In genomic region chr11:62753736-62754603, GRCh38 we compare ENCODE assay signal across 7 cellular contexts. TPM values are rescaled to one million over a fixed set of nuclear protein-coding genes. Genes with fewer than 3 reads are reported as not detected.
DNase-seq lines count a peak whose midpoint lies in the region; ATAC-seq, FAIRE-seq and TF ChIP-seq lines count a peak whose summit lies in the region.

Gene ZBTB3, minus strand, starts transcription at chr11:62754160. Its CDS starts 496 bp downstream, at chr11:62753664.

- peak within 1 kb of the TSS; percentile 95 for H3K4me3 Mint-ChIP-seq in T-helper 2 cell treated with Interferon-gamma antibody and Interleukin-4, amounts not matched to agents 5 μg/mL and 100 μg/mL, for 36 hours
- peak within 1 kb of the TSS; percentile 97 for H3K4me3 Mint-ChIP-seq in astrocyte (ENCODE audit: unreplicated experiment)

- H3K9me2 ChIP-seq in hepatocyte (replicated peaks; ENCODE audit: insufficient read depth), result no peaks in the 10 kb centered on the region

- FAIRE-seq in astrocyte (lab: Jason Lieb, UNC), result no peak

- peak within 1 kb of the TSS; percentile 93 for H3K9ac ChIP-seq in astrocyte (ENCODE audit: low read length)

- peaks cover 11% of the 10 kb centered on the region for H3K4me1 Mint-ChIP-seq in T-helper 2 cell treated with Interferon-gamma antibody and Interleukin-4, amounts not matched to agents 5 μg/mL and 100 μg/mL, for 36 hours (ENCODE audit: low read depth)
- H3K4me1 Mint-ChIP-seq in astrocyte (ENCODE audit: low read depth, unreplicated experiment), result peaks cover 5% of the 10 kb centered on the region

- peak within 1 kb of the TSS; percentile 95 for H3K27ac Mint-ChIP-seq in T-helper 2 cell treated with Interferon-gamma antibody and Interleukin-4, amounts not matched to agents 5 μg/mL and 100 μg/mL, for 36 hours
- peak within 1 kb of the TSS; percentile 92 for H3K27ac Mint-ChIP-seq in astrocyte (ENCODE audit: unreplicated experiment)

- no peaks in the 10 kb centered on the region for H4K20me1 ChIP-seq in astrocyte (ENCODE audit: insufficient read depth, low read length)
- H4K20me1 ChIP-seq in hepatocyte (ENCODE audit: insufficient read depth, poor library complexity, severe bottlenecking), result no peaks in the 10 kb centered on the region

- H3K4me1 ChIP-seq in astrocyte (ENCODE audit: insufficient read depth, low read length) (peaks cover 4% of the 10 kb centered on the region), hepatocyte (ENCODE audit: insufficient read depth) (peaks cover 12% of the 10 kb centered on the region)

- peak within 1 kb of the TSS; percentile 96 for H2AFZ ChIP-seq in astrocyte (ENCODE audit: low read depth, low read length)
- H2AFZ ChIP-seq in hepatocyte, result peak within 1 kb of the TSS; percentile 70

- peak within 1 kb of the TSS; percentile 91 for H3K27ac ChIP-seq in astrocyte (ENCODE audit: low read depth, low read length)
- peak within 1 kb of the TSS; percentile 91 for H3K27ac ChIP-seq in hepatocyte

- H3K9me3 ChIP-seq in astrocyte (ENCODE audit: insufficient read depth, low read depth, low read length), result no peaks in the 10 kb centered on the region
- no peaks in the 10 kb centered on the region for H3K9me3 ChIP-seq in hepatocyte (ENCODE audit: low read depth)

- H3K4me3 ChIP-seq in astrocyte (ENCODE audit: insufficient read depth, low read depth, low read length) (peak within 1 kb of the TSS; percentile 85), hepatocyte (peak within 1 kb of the TSS; percentile 67)

- peak within 1 kb of the TSS; percentile 81 for H3K4me2 ChIP-seq in astrocyte (ENCODE audit: low read length)
- peak within 1 kb of the TSS; percentile 75 for H3K4me2 ChIP-seq in hepatocyte

- ATAC-seq in GM18502 (IDR thresholded peaks at IDR 0.05; ENCODE audit: poor library complexity, unreplicated experiment), result peak; percentile 97
- peak; percentile 93 for ATAC-seq in HG02970 (IDR thresholded peaks at IDR 0.05; ENCODE audit: low FRiP score, unreplicated experiment)

- H3K9me3 Mint-ChIP-seq in T-helper 2 cell treated with Interferon-gamma antibody and Interleukin-4, amounts not matched to agents 5 μg/mL and 100 μg/mL, for 36 hours, result no peaks in the 10 kb centered on the region
- H3K9me3 Mint-ChIP-seq in astrocyte (ENCODE audit: unreplicated experiment), result no peaks in the 10 kb centered on the region

- no peaks in the 10 kb centered on the region for H3K27me3 ChIP-seq in astrocyte (ENCODE audit: insufficient read depth, low read length)
- H3K27me3 ChIP-seq in hepatocyte, result no peaks in the 10 kb centered on the region

- 1% methylated on average over 40 of the region's 47 CpGs for WGBS in hepatocyte (ENCODE audit: low lambda C conversion rate, missing lambda C conversion rate)

- TF ChIP-seq CTCF in astrocyte (IDR thresholded peaks at IDR 0.05; ENCODE audit: insufficient read depth, low read depth, low read length), result no peak
- no peak for TF ChIP-seq CTCF in hepatocyte (IDR thresholded peaks at IDR 0.05; ENCODE audit: poor library complexity)

- DNase-seq in NCI-H1930 (lab: John Stamatoyannopoulos, UW) (peak; percentile 97 to 98), astrocyte (ENCODE audit: low read depth) (peak; percentile 98), hepatocyte (ENCODE audit: low spot score) (peak; percentile 98), renal cortical epithelial cell (ENCODE audit: low read depth) (peak; percentile 99)
- peak; percentile 96 for DNase-seq in T-helper 2 cell treated with Interferon-gamma antibody and Interleukin-4, amounts not matched to agents 5 μg/mL and 100 μg/mL, for 36 hours (ENCODE audit: low spot score)

- H3K36me3 ChIP-seq in astrocyte (ENCODE audit: insufficient read depth, low read length) (no peaks in the 10 kb centered on the region), hepatocyte (replicated peaks; ENCODE audit: insufficient read depth, low read depth) (no peaks in the 10 kb centered on the region)

- H3K36me3 Mint-ChIP-seq in T-helper 2 cell treated with Interferon-gamma antibody and Interleukin-4, amounts not matched to agents 5 μg/mL and 100 μg/mL, for 36 hours (ENCODE audit: low read depth), result peaks cover 12% of the 10 kb centered on the region
- H3K36me3 Mint-ChIP-seq in astrocyte (ENCODE audit: low read depth, unreplicated experiment), result peaks cover 2% of the 10 kb centered on the region

- H3K79me2 ChIP-seq in astrocyte (ENCODE audit: insufficient read depth, low read length) (peaks cover 19% of the 10 kb centered on the region), hepatocyte (peaks cover 32% of the 10 kb centered on the region)

- no peaks in the 10 kb centered on the region for H3K27me3 Mint-ChIP-seq in T-helper 2 cell treated with Interferon-gamma antibody and Interleukin-4, amounts not matched to agents 5 μg/mL and 100 μg/mL, for 36 hours (ENCODE audit: low read depth)
- H3K27me3 Mint-ChIP-seq in astrocyte (ENCODE audit: low read depth, unreplicated experiment), result no peaks in the 10 kb centered on the region

RNA-seq across cellular contexts. Expression of gene ZBTB3, which starts in this region (rescaled TPM):
- 11.0 and 11.2 TPM in 2 replicates for total RNA-seq in astrocyte
- 7.0 and 11.0 TPM in 2 replicates for total RNA-seq in hepatocyte
- 4.0 and 4.3 TPM in 2 replicates for polyA plus RNA-seq in hepatocyte
- 8.7 and 11.8 TPM in 2 replicates for total RNA-seq in renal cortical epithelial cell

Comparison
In these comparisons a context has a peak if more than half of its experiments do, and no peak if none do; other contexts are left out.
1. Peak in every context shown above with its lines: DNase-seq, ATAC-seq, H3K4me3 ChIP-seq and H3K27ac ChIP-seq.